8 cellular contexts compared by ENCODE assay signal in the genomic region with DNA sequence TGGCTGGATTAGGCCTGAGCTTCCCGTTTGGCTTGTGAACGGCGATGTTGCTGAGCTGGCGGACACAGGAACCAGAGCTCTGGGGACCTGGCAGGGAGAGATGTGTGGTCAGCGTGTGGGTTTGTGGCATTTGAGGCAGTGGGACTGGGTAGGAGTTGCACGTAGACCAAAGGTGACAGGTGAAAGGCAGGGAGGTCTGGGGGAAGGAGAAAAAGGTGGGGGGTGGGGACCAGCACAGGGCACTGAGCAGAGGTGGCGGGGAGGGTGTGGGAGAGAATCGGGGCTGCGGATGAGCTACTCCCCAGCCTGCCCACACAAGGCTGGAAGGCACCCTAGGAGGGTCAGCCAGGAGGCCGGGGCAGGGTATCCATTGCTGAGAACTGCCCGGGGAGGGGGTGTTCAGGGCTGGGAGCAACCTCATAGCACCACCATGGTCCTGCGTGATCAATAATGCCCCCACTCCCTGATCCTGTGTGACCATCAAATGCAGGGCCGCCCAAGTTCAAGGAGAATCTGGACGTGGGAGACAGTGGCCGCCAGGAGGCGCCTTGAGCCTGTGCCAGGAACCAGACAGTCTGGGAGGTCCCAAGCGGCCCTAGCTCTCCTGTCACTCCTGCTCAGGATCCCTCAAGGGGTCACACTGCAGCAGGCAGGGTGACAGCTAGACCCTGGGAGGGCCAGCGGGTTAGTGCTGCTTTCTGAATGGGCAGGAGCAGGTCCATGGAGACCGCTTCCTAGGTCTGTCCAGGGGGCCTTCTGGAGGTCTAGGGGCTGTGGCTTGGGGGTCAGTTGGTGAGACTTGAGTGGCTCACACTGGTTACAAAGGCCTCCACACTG.
A peak's percentile ranks its signal among the peaks of the same experiment; 100 is the strongest.
DNase-seq lines count a peak whose midpoint lies in the region; ATAC-seq lines count a peak whose summit lies in the region.

No MANE protein-coding gene starts in this region.

- H3K9me3 ChIP-seq in HAP-1, result no peaks in the 10 kb centered on the region

- no peak for ATAC-seq in HG03045 (IDR thresholded peaks at IDR 0.05; ENCODE audit: unreplicated experiment)

- DNase-seq in C1 segment of cervical spinal cord (lab: John Stamatoyannopoulos, UW), result peak in 11 of 14 donors; percentile 6 to 73 (median 35)
- peak; percentile 57 to 86 for DNase-seq in HAP-1 (ENCODE audit: low spot score in 2 of 2)
- peak; percentile 77 for DNase-seq in OCI-M1 (lab: John Stamatoyannopoulos, UW)
- peak in 49 of 58 donors; percentile 2 to 76 (median 40) for DNase-seq in anterior cingulate cortex (lab: John Stamatoyannopoulos, UW)
- DNase-seq in hypothalamus (lab: John Stamatoyannopoulos, UW), result peak in 46 of 51 donors; percentile 10 to 84 (median 42)
- peak; percentile 44 for DNase-seq in stimulated activated CD4-positive, alpha-beta T cell treated with anti-CD3 and anti-CD28 coated beads, Interleukin-4, amount 100 ng/mL, for 24 hours
- DNase-seq in NCI-H524 treated with DMSO at 0.1 percent for 48 hours (lab: John Stamatoyannopoulos, UW), result no peak

- H3K36me3 ChIP-seq in HAP-1 (replicated peaks), result no peaks in the 10 kb centered on the region

- H3K27me3 ChIP-seq in HAP-1 (ENCODE audit: low read depth), result no peaks in the 10 kb centered on the region

- no peak overlapping the region for H3K4me3 ChIP-seq in HAP-1

- no peaks in the 10 kb centered on the region for H3K4me1 ChIP-seq in HAP-1

- in situ Hi-C loops in HAP-1 (cut with MboI; ENCODE audit: low sequenced_read_pairs), result no loop called here
